ENCODE assay signal across 8 cellular contexts in genomic region chr16:10773-11172, GRCh38. TPM values are rescaled to one million over a fixed set of nuclear protein-coding genes. Genes with fewer than 3 reads are reported as not detected.
DNase-seq lines count a peak whose midpoint lies in the region; ATAC-seq and TF ChIP-seq lines count a peak whose summit lies in the region.
"Not testable (repeated sequence)": the region's sequence is repeated elsewhere in the genome, so short reads cannot be mapped to it uniquely, and the experiment has no call there.

No MANE protein-coding gene starts in this region.

- peak overlapping the region in 4 of 7 donors; percentile 78 to 87 (median 84) for H3K27ac Mint-ChIP-seq in CD4-positive, alpha-beta memory T cell
- not testable (repeated sequence) for H3K27ac Mint-ChIP-seq in activated CD4-positive, alpha-beta T cell treated with anti-CD3 and anti-CD28 coated beads for 36 hours; activated naive CD8-positive, alpha-beta T cell treated with anti-CD3 and anti-CD28 coated beads, Interleukin-2, amount 10 ng/mL, durations not matched to agents 7 days and 5 days; glutamatergic neuron (ENCODE audit: unreplicated experiment)

- DNase-seq in CD4-positive, alpha-beta memory T cell = peak; percentile 87 to 97 (median 90)
- not testable (repeated sequence) for DNase-seq in MM.1S; osteoblast (ENCODE audit: insufficient read length, low spot score, missing footprints)
- DNase-seq in NOMO-1 treated with DMSO at 0.1 percent for 48 hours (lab: John Stamatoyannopoulos, UW; ENCODE audit: unreplicated experiment) (peak; percentile 61), glutamatergic neuron (peak; percentile 91)
- DNase-seq in activated CD4-positive, alpha-beta T cell treated with anti-CD3 and anti-CD28 coated beads for 36 hours = peak; percentile 92
- DNase-seq in activated naive CD8-positive, alpha-beta T cell treated with anti-CD3 and anti-CD28 coated beads, Interleukin-2, amount 10 ng/mL, durations not matched to agents 7 days and 5 days = peak; percentile 85
- peak; percentile 73 to 75 for DNase-seq in stimulated activated CD8-positive, alpha-beta memory T cell treated with anti-CD3 and anti-CD28 coated beads, Interleukin-4, amount 100 ng/mL, for 4 hours (ENCODE audit: low read depth in 2 of 2, low spot score in 1 of 2)

- CTCF ChIA-PET in CD4-positive, alpha-beta memory T cell (lab: Charles Lee; ENCODE audit: partially characterized antibody); activated CD4-positive, alpha-beta T cell treated with anti-CD3 and anti-CD28 coated beads for 36 hours (lab: Charles Lee): not testable (repeated sequence)

- not testable (repeated sequence) for H4K20me1 ChIP-seq in MM.1S (ENCODE audit: insufficient read depth, low read length); osteoblast (ENCODE audit: insufficient read depth, low read length)

- H3K36me3 Mint-ChIP-seq in CD4-positive, alpha-beta memory T cell; activated CD4-positive, alpha-beta T cell treated with anti-CD3 and anti-CD28 coated beads for 36 hours (ENCODE audit: low read depth); activated naive CD8-positive, alpha-beta T cell treated with anti-CD3 and anti-CD28 coated beads, Interleukin-2, amount 10 ng/mL, durations not matched to agents 7 days and 5 days; glutamatergic neuron (ENCODE audit: unreplicated experiment): not testable (repeated sequence)

- intact Hi-C loops in CD4-positive, alpha-beta memory T cell (cut with micrococcal nuclease); activated CD4-positive, alpha-beta T cell treated with anti-CD3 and anti-CD28 coated beads for 36 hours (cut with DNase I, micrococcal nuclease): not testable (repeated sequence)

- not testable (repeated sequence) for H3K27me3 Mint-ChIP-seq in CD4-positive, alpha-beta memory T cell; activated CD4-positive, alpha-beta T cell treated with anti-CD3 and anti-CD28 coated beads for 36 hours; activated naive CD8-positive, alpha-beta T cell treated with anti-CD3 and anti-CD28 coated beads, Interleukin-2, amount 10 ng/mL, durations not matched to agents 7 days and 5 days; glutamatergic neuron (ENCODE audit: unreplicated experiment)

- TF ChIP-seq CTCF in MM.1S (IDR thresholded peaks at IDR 0.05; ENCODE audit: low read length) (peak; percentile 20; the same call in 1 of the 2 replicates), glutamatergic neuron (IDR thresholded peaks at IDR 0.05; ENCODE audit: partially characterized antibody, unreplicated experiment) (peak; percentile 47), osteoblast (IDR thresholded peaks at IDR 0.05; ENCODE audit: extremely low read depth, low read depth, low read length) (peak; percentile 32)

- peak overlapping the region in 1 of 8 donors; percentile 74 for H3K4me3 Mint-ChIP-seq in CD4-positive, alpha-beta memory T cell
- H3K4me3 Mint-ChIP-seq in activated CD4-positive, alpha-beta T cell treated with anti-CD3 and anti-CD28 coated beads for 36 hours; activated naive CD8-positive, alpha-beta T cell treated with anti-CD3 and anti-CD28 coated beads, Interleukin-2, amount 10 ng/mL, durations not matched to agents 7 days and 5 days; glutamatergic neuron (ENCODE audit: unreplicated experiment): not testable (repeated sequence)

- not testable (repeated sequence) for ATAC-seq in activated CD4-positive, alpha-beta T cell treated with anti-CD3 and anti-CD28 coated beads for 36 hours; activated naive CD8-positive, alpha-beta T cell treated with anti-CD3 and anti-CD28 coated beads, Interleukin-2, amount 10 ng/mL, durations not matched to agents 7 days and 5 days (ENCODE audit: low read depth)

- not testable (repeated sequence) for H3F3A ChIP-seq in MM.1S (ENCODE audit: insufficient read depth, low read length)

- H3K9me3 Mint-ChIP-seq in CD4-positive, alpha-beta memory T cell; activated CD4-positive, alpha-beta T cell treated with anti-CD3 and anti-CD28 coated beads for 36 hours (ENCODE audit: low read depth); activated naive CD8-positive, alpha-beta T cell treated with anti-CD3 and anti-CD28 coated beads, Interleukin-2, amount 10 ng/mL, durations not matched to agents 7 days and 5 days; glutamatergic neuron (ENCODE audit: unreplicated experiment): not testable (repeated sequence)

- H2AFZ ChIP-seq in MM.1S (ENCODE audit: low read length); osteoblast (ENCODE audit: low read length): not testable (repeated sequence)

- POLR2A ChIA-PET in CD4-positive, alpha-beta memory T cell (lab: Charles Lee; ENCODE audit: partially characterized antibody); activated CD4-positive, alpha-beta T cell treated with anti-CD3 and anti-CD28 coated beads for 36 hours (lab: Charles Lee); activated naive CD8-positive, alpha-beta T cell treated with anti-CD3 and anti-CD28 coated beads, Interleukin-2, amount 10 ng/mL, durations not matched to agents 7 days and 5 days (lab: Charles Lee): not testable (repeated sequence)

- not testable (repeated sequence) for H3K4me2 ChIP-seq in MM.1S (ENCODE audit: low read depth, low read length); osteoblast (ENCODE audit: insufficient read depth, low read length)

- not testable (repeated sequence) for H3K4me1 Mint-ChIP-seq in CD4-positive, alpha-beta memory T cell; activated CD4-positive, alpha-beta T cell treated with anti-CD3 and anti-CD28 coated beads for 36 hours; activated naive CD8-positive, alpha-beta T cell treated with anti-CD3 and anti-CD28 coated beads, Interleukin-2, amount 10 ng/mL, durations not matched to agents 7 days and 5 days; glutamatergic neuron (ENCODE audit: low read depth, unreplicated experiment)

- H3K4me3 ChIP-seq in CD4-positive, alpha-beta memory T cell (ENCODE audit: low read length in 2 of 2); MM.1S (ENCODE audit: low read length); osteoblast (ENCODE audit: insufficient read depth, low read length): not testable (repeated sequence)

- H3K4me1 ChIP-seq in CD4-positive, alpha-beta memory T cell (ENCODE audit: insufficient read depth, low read length); MM.1S (ENCODE audit: low read length); osteoblast (ENCODE audit: insufficient read depth, low read length): not testable (repeated sequence)

- H3K9me2 ChIP-seq in MM.1S (replicated peaks; ENCODE audit: insufficient read depth, low read length) = not testable (repeated sequence)

- not testable (repeated sequence) for H3K27me3 ChIP-seq in CD4-positive, alpha-beta memory T cell (ENCODE audit: insufficient read depth, low read length); MM.1S (replicated peaks; ENCODE audit: insufficient read depth, low read length); osteoblast (ENCODE audit: insufficient read depth, low read length)

- not testable (repeated sequence) for H3K36me3 ChIP-seq in CD4-positive, alpha-beta memory T cell (ENCODE audit: insufficient read depth, low read length); MM.1S (replicated peaks; ENCODE audit: insufficient read depth, low read length); osteoblast (ENCODE audit: insufficient read depth, low read length)

- H3K9me3 ChIP-seq in CD4-positive, alpha-beta memory T cell (ENCODE audit: control insufficient read depth in 1 of 2, low read length in 2 of 2); MM.1S (replicated peaks; ENCODE audit: insufficient read depth, low read length); osteoblast (ENCODE audit: low read depth, low read length): not testable (repeated sequence)

- H3K79me2 ChIP-seq in MM.1S (ENCODE audit: low read length); osteoblast (ENCODE audit: insufficient read depth, low read length): not testable (repeated sequence)

- H3K27ac ChIP-seq in CD4-positive, alpha-beta memory T cell (ENCODE audit: low read depth, low read length); MM.1S (ENCODE audit: low read length); osteoblast (ENCODE audit: low read depth, low read length): not testable (repeated sequence)

- not testable (repeated sequence) for H3K9ac ChIP-seq in MM.1S (ENCODE audit: low read length)

RNA-seq across cellular contexts. Expression of gene POLR3K, which starts 42.6 kb away (rescaled TPM):
- 10 to 100 TPM; 19.9 to 21.7 TPM for total RNA-seq in CD4-positive, alpha-beta memory T cell
- 10 to 100 TPM; 41.5 to 43.1 TPM for polyA plus RNA-seq in CD4-positive, alpha-beta memory T cell
- 10 to 100 TPM; 31.9 to 46.8 TPM for total RNA-seq in activated CD4-positive, alpha-beta T cell treated with anti-CD3 and anti-CD28 coated beads for 36 hours
- 10 to 100 TPM; 29.2 to 30.1 TPM for total RNA-seq in activated naive CD8-positive, alpha-beta T cell treated with anti-CD3 and anti-CD28 coated beads, Interleukin-2, amount 10 ng/mL, durations not matched to agents 7 days and 5 days
- total RNA-seq in glutamatergic neuron (ENCODE audit: unreplicated experiment) = 10.2 TPM
- 1.4 and 2.1 TPM in 2 replicates for total RNA-seq in osteoblast

RNA-seq across cellular contexts. Expression of gene SNRNP25, which starts 42.9 kb away (rescaled TPM):
- 10 to 100 TPM in 1 of 2 experiments, 1 to 10 TPM in 1; 10.0 to 10.2 TPM for total RNA-seq in CD4-positive, alpha-beta memory T cell
- 10 to 100 TPM; 12.5 to 20.1 TPM for polyA plus RNA-seq in CD4-positive, alpha-beta memory T cell
- total RNA-seq in activated CD4-positive, alpha-beta T cell treated with anti-CD3 and anti-CD28 coated beads for 36 hours = 10 to 100 TPM; 42.5 to 50.0 TPM
- 10 to 100 TPM; 52.8 to 59.1 TPM for total RNA-seq in activated naive CD8-positive, alpha-beta T cell treated with anti-CD3 and anti-CD28 coated beads, Interleukin-2, amount 10 ng/mL, durations not matched to agents 7 days and 5 days
- total RNA-seq in glutamatergic neuron (ENCODE audit: unreplicated experiment) (21.5 TPM), osteoblast (9.4 and 14.5 TPM in 2 replicates)
